19 cellular contexts compared by ENCODE assay signal in the genomic region with DNA sequence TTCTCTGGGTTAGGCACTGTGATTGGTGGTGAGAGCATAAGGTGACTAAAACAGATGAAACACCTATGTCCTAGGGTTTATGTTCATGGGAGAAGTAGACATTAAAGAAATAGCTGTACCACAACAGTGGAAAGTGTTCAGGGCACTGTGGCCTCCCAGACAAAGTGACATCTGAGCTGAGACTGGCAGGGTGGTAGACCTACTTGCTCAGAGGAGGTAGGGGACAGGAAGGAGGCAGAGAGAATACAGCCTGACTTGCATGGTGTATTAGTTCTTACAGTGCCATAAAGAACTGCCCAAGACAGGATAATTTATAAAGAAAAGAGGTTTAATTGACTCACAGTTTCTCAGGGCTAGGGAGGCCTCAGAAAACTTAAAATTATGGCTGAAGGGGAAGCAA.
"Had no signal": no experiment of that assay in that cellular context is flagged by ENCODE, and none has a peak within 500 bp of the region (broad histone marks: within the 10 kb centered on the region; RNA-seq: fewer than 3 reads in every experiment).

No MANE protein-coding gene starts in this region.

- H3K27ac ChIP-seq: gastroesophageal sphincter, neural progenitor cell, SK-N-MC, stomach, vagina had no signal

- H3K27ac Mint-ChIP-seq: activated T-helper 1 cell treated with anti-CD3 and anti-CD28 coated beads, Interleukin-12 subunit alpha, Interleukin-12 subunit beta, Interleukin-2, Interleukin-4 antibody, amounts not matched to agents 30 ng/mL and 10 ng/mL and 1 ng/mL, durations not matched to agents 14 hours and 24 hours and 36 hours; mesothelial cell of epicardium; neural progenitor cell; progenitor cell of endocrine pancreas; T-helper 2 cell treated with Interferon-gamma antibody and Interleukin-4, amounts not matched to agents 5 μg/mL and 100 μg/mL, for 36 hours had no signal

- ATAC-seq: esophagus mucosa, gastroesophageal sphincter, WTC11 had no signal

- H3K27me3 Mint-ChIP-seq: progenitor cell of endocrine pancreas had no signal

- H3K27me3 ChIP-seq: adrenal gland, gastroesophageal sphincter, neural progenitor cell, right atrium auricular region, stomach, vagina had no signal

- H3K9ac ChIP-seq: neural progenitor cell had no signal

- H3K4me3 ChIP-seq: adrenal gland, gastroesophageal sphincter, lung, neural progenitor cell, right atrium auricular region, SK-N-MC, stomach, vagina had no signal

- H3K4me2 ChIP-seq: neural progenitor cell had no signal

- DNase-seq: activated CD4-positive, alpha-beta T cell treated with anti-CD3 and anti-CD28 coated beads for 48 hours; activated CD8-positive, alpha-beta memory T cell treated with anti-CD3 and anti-CD28 coated beads, Interleukin-2, amount 50 U/mL, for 4 hours; adrenal gland; effector CD4-positive, alpha-beta T cell; stimulated activated CD4-positive, alpha-beta T cell treated with anti-CD3 and anti-CD28 coated beads, Interleukin-2, amount 100 ng/mL, for 24 hours; stomach; trophoblast cell had no signal

- H3K9me3 Mint-ChIP-seq: mesothelial cell of epicardium, neural progenitor cell had no signal

- H3K36me3 ChIP-seq: neural progenitor cell had no signal

- H3K9me3 ChIP-seq: adrenal gland, gastroesophageal sphincter, right atrium auricular region, stomach, vagina had no signal

- H3K4me3 Mint-ChIP-seq: activated T-helper 1 cell treated with anti-CD3 and anti-CD28 coated beads, Interleukin-12 subunit alpha, Interleukin-12 subunit beta, Interleukin-2, Interleukin-4 antibody, amounts not matched to agents 30 ng/mL and 10 ng/mL and 1 ng/mL, durations not matched to agents 14 hours and 24 hours and 36 hours; mesothelial cell of epicardium; neural progenitor cell; T-helper 2 cell treated with Interferon-gamma antibody and Interleukin-4, amounts not matched to agents 5 μg/mL and 100 μg/mL, for 36 hours; WTC11 had no signal
